ENCODE assay signal across 26 cellular contexts in the genomic region with DNA sequence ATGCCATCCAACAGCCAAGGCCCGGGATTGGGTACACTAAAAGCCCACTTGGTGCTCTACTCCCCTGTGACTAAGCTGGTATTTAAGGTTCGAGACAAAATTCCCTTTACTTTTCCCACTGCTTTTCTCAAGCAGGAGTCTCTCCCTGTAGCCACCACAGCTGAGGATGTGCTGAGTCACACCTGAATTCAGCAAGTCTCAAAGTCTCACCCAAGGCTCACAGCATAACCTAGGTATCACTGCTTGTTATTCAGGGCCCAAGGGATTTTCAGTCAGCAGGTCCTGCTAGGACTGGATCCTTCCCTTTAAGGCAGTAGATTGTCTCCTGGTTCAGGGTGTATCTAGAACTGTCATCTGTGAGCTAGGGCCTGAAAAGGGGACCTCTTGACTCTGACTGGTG. TPM values are rescaled to one million over a fixed set of nuclear protein-coding genes. Genes with fewer than 3 reads are reported as not detected.
DNase-seq lines count a peak whose midpoint lies in the region; ATAC-seq, FAIRE-seq and TF ChIP-seq lines count a peak whose summit lies in the region.
"Had no signal": no experiment of that assay in that cellular context is flagged by ENCODE, and none has a peak within 500 bp of the region (broad histone marks: within the 10 kb centered on the region; RNA-seq: fewer than 3 reads in every experiment).

No MANE protein-coding gene starts in this region.

- no peak overlapping the region for H3K9ac ChIP-seq in mesendoderm (ENCODE audit: low read length)
- H3K9ac ChIP-seq: BLaER1 had no signal

- no peak overlapping the region for H2BK15ac ChIP-seq in mesendoderm (replicated peaks; ENCODE audit: low read depth)

- TF ChIP-seq POLR2A in breast epithelium (IDR thresholded peaks at IDR 0.05) = no peak

- H3K4me2 ChIP-seq in PC-9 (0 out of 2 replicates have a peak overlapping the region, but pooled peaks have one; percentile 5), mesendoderm (ENCODE audit: low read length) (no peak overlapping the region)
- H3K4me2 ChIP-seq: BLaER1 had no signal

- peaks cover 0 to 3% of the 10 kb centered on the region in 2 donors for H3K27me3 ChIP-seq in breast epithelium
- no peaks in the 10 kb centered on the region for H3K27me3 ChIP-seq in PC-9 (ENCODE audit: insufficient read depth, low read depth)
- no peaks in the 10 kb centered on the region for H3K27me3 ChIP-seq in bronchial epithelial cell (ENCODE audit: control insufficient read depth, insufficient read depth, low read length)
- H3K27me3 ChIP-seq in mesendoderm (ENCODE audit: insufficient read depth, low read length, poor library complexity) = no peaks in the 10 kb centered on the region
- no peaks in the 10 kb centered on the region for H3K27me3 ChIP-seq in lower lobe of right lung (ENCODE audit: low read depth)
- H3K27me3 ChIP-seq: BLaER1 had no signal

- H3K56ac ChIP-seq in mesendoderm (ENCODE audit: low read length) = no peak overlapping the region

- no peak for ATAC-seq in lower lobe of right lung
- ATAC-seq: HCT116 had no signal

- no peak overlapping the region for H3K4me3 Mint-ChIP-seq in MCF 10A (ENCODE audit: unreplicated experiment)
- H3K4me3 Mint-ChIP-seq: CD14-positive monocyte; CD4-positive, alpha-beta memory T cell; HFFc6; IgD-negative memory B cell had no signal

- no peak overlapping the region for H3K23ac ChIP-seq in mesendoderm (ENCODE audit: low read length)

- H3K36me3 ChIP-seq in breast epithelium (no peaks in the 10 kb centered on the region), PC-9 (ENCODE audit: low read depth) (no peaks in the 10 kb centered on the region), bronchial epithelial cell (ENCODE audit: control insufficient read depth, insufficient read depth, low read length) (no peaks in the 10 kb centered on the region), mesendoderm (ENCODE audit: control insufficient read depth, insufficient read depth, low read length) (no peaks in the 10 kb centered on the region), lower lobe of right lung (no peaks in the 10 kb centered on the region)
- H3K36me3 ChIP-seq: BLaER1 had no signal

- H2BK120ac ChIP-seq in mesendoderm (ENCODE audit: low read depth, low read length) = no peak overlapping the region

- WGBS in mesendoderm (ENCODE audit: extremely low coverage, insufficient coverage, low lambda C conversion rate) = no CpG with 5 or more reads among the region's 2 CpGs

- BruUV-seq in MCF 10A (replicated peaks; lab: Mats Ljungman, UMichigan) (no TSS peak), PC-9 (replicated peaks; lab: Mats Ljungman, UMichigan) (no TSS peak)

- H3K9me2 ChIP-seq in PC-9 (ENCODE audit: insufficient read depth) = no peaks in the 10 kb centered on the region

- intact Hi-C loops in MCF 10A (cut with micrococcal nuclease) = no loop called here
- intact Hi-C loops in breast epithelium (cut with DNase I; ENCODE audit: low total_unique reads) = no loop called here
- intact Hi-C loops in PC-9 (cut with micrococcal nuclease; ENCODE audit: unreplicated experiment) = no loop called here
- intact Hi-C loops in lower lobe of right lung (cut with DNase I) = no loop called here

- POLR2A ChIA-PET in MCF 10A (lab: Yijun Ruan, JAX) (no interaction called here), PC-9 (lab: Charles Lee; ENCODE audit: unreplicated experiment) (no interaction called here)

- no peak overlapping the region for H3K4me3 ChIP-seq in breast epithelium
- H3K4me3 ChIP-seq in PC-9 = no peak overlapping the region
- H3K4me3 ChIP-seq in bronchial epithelial cell (ENCODE audit: low read depth, low read length) = no peak overlapping the region
- H3K4me3 ChIP-seq in mesendoderm (ENCODE audit: low read length) = no peak overlapping the region
- H3K4me3 ChIP-seq in lower lobe of right lung = no peak overlapping the region
- H3K4me3 ChIP-seq: BLaER1 had no signal

- H3K4me1 ChIP-seq in breast epithelium (no peaks in the 10 kb centered on the region), PC-9 (replicated peaks; ENCODE audit: insufficient read depth) (0 out of 2 replicates have a peak, but pooled peaks cover 9% of the 10 kb centered on the region), mesendoderm (ENCODE audit: control insufficient read depth, low read depth, low read length) (no peaks in the 10 kb centered on the region), lower lobe of right lung (no peaks in the 10 kb centered on the region)
- H3K4me1 ChIP-seq: BLaER1 had no signal

- no peaks in the 10 kb centered on the region for H3K36me3 Mint-ChIP-seq in MCF 10A (ENCODE audit: insufficient read depth, unreplicated experiment)
- H3K36me3 Mint-ChIP-seq: CD14-positive monocyte; CD4-positive, alpha-beta memory T cell; IgD-negative memory B cell had no signal

- no peaks in the 10 kb centered on the region for H3K9me3 ChIP-seq in breast epithelium
- H3K9me3 ChIP-seq in PC-9 (ENCODE audit: insufficient read depth, low read depth) = no peaks in the 10 kb centered on the region
- no peaks in the 10 kb centered on the region for H3K9me3 ChIP-seq in lower lobe of right lung

- H3K79me2 ChIP-seq in PC-9 (ENCODE audit: low read depth) = no peaks in the 10 kb centered on the region
- H3K79me2 ChIP-seq in mesendoderm (ENCODE audit: control insufficient read depth, insufficient read depth, low read length) = no peaks in the 10 kb centered on the region

- H3K18ac ChIP-seq in mesendoderm (ENCODE audit: low read length) = peak overlapping the region; percentile 9

- no peak overlapping the region for H3K4ac ChIP-seq in mesendoderm (ENCODE audit: low read depth, low read length)

- no peaks in the 10 kb centered on the region for H3K79me1 ChIP-seq in mesendoderm (ENCODE audit: low read length)

- no peak for TF ChIP-seq CTCF in MCF 10A (IDR thresholded peaks at IDR 0.05; ENCODE audit: unreplicated experiment)
- no peak for TF ChIP-seq CTCF in breast epithelium (IDR thresholded peaks at IDR 0.05)
- no peak for TF ChIP-seq CTCF in PC-9 (conservative IDR thresholded peaks at IDR 0.05)
- TF ChIP-seq CTCF in bronchial epithelial cell (IDR thresholded peaks at IDR 0.05; ENCODE audit: insufficient read depth, low read length, severe bottlenecking) = no peak
- no peak for TF ChIP-seq CTCF in lower lobe of right lung (IDR thresholded peaks at IDR 0.05)

- no peaks in the 10 kb centered on the region for H3K27me3 Mint-ChIP-seq in MCF 10A (ENCODE audit: insufficient read depth, unreplicated experiment)

- H4K20me1 ChIP-seq in PC-9 (ENCODE audit: insufficient read depth) = no peaks in the 10 kb centered on the region
- H4K20me1 ChIP-seq: BLaER1 had no signal

- H2BK5ac ChIP-seq in mesendoderm (ENCODE audit: low read length) = no peak overlapping the region

- no peaks in the 10 kb centered on the region for H3K4me1 Mint-ChIP-seq in MCF 10A (ENCODE audit: insufficient read depth, unreplicated experiment)
- H3K4me1 Mint-ChIP-seq: CD4-positive, alpha-beta memory T cell had no signal

- H4K8ac ChIP-seq in mesendoderm (ENCODE audit: low read depth, low read length) = no peak overlapping the region

- CTCF ChIA-PET in MCF 10A (lab: Yijun Ruan, JAX) (no interaction called here), PC-9 (lab: Charles Lee) (no interaction called here)

- no peak overlapping the region for H2AK5ac ChIP-seq in mesendoderm (ENCODE audit: low read length)

- H3K9me3 Mint-ChIP-seq in MCF 10A (ENCODE audit: unreplicated experiment) = peaks cover 25% of the 10 kb centered on the region
- H3K9me3 Mint-ChIP-seq: HFFc6 had no signal

- no peak overlapping the region for H3K27ac ChIP-seq in breast epithelium
- no peak overlapping the region for H3K27ac ChIP-seq in PC-9
- H3K27ac ChIP-seq in mesendoderm (ENCODE audit: low read depth, low read length) = no peak overlapping the region
- no peak overlapping the region for H3K27ac ChIP-seq in lower lobe of right lung
- H3K27ac ChIP-seq: BLaER1, HL-60 had no signal

- no peaks in the 10 kb centered on the region for H3F3A ChIP-seq in PC-9 (ENCODE audit: insufficient read depth, low read depth)

- peak overlapping the region; percentile 64 for H2AFZ ChIP-seq in PC-9

- peak; percentile 5 for DNase-seq in MCF 10A (ENCODE audit: unreplicated experiment)
- no peak for DNase-seq in breast epithelium (ENCODE audit: low spot score in 2 of 2)
- DNase-seq in PC-9 = no peak
- peak; percentile 18 for DNase-seq in bronchial epithelial cell (ENCODE audit: low read depth)
- peak; percentile 20 for DNase-seq in mesendoderm
- no peak for DNase-seq in Kasumi-1 (lab: John Stamatoyannopoulos, UW)
- DNase-seq in NCI-H2107 treated with DMSO at 0.1 percent for 48 hours (lab: John Stamatoyannopoulos, UW; ENCODE audit: unreplicated experiment) = no peak
- DNase-seq in lower lobe of right lung = no peak
- DNase-seq: 8988T; Calu3; CD4-positive, alpha-beta memory T cell; GDM1; GOT3; H7; HFFc6; KG1 had no signal

- no peak overlapping the region for H4K5ac ChIP-seq in mesendoderm (ENCODE audit: low read length)

- no peak overlapping the region for H3K27ac Mint-ChIP-seq in MCF 10A (ENCODE audit: low read depth, unreplicated experiment)
- H3K27ac Mint-ChIP-seq: CD14-positive monocyte; CD4-positive, alpha-beta memory T cell; HFFc6; IgD-negative memory B cell had no signal

- no peak for FAIRE-seq in bronchial epithelial cell (lab: Jason Lieb, UNC)
- FAIRE-seq: GM12892, GM18507, HTR-8/SVneo had no signal

RNA-seq across cellular contexts. Expression of a gene that starts 39.2 kb away (rescaled TPM):
- total RNA-seq in MCF 10A (2022) = not detected in 2 replicates
- total RNA-seq in breast epithelium = not detected
- total RNA-seq in PC-9 (2021) = not detected in 2 replicates
- total RNA-seq in bronchial epithelial cell = not detected in 2 replicates
- polyA plus RNA-seq in mesendoderm (2013, experiment 1 of 2) = not detected
- not detected for polyA plus RNA-seq in mesendoderm (2013, experiment 2 of 2)
- not detected for total RNA-seq in lower lobe of right lung
- total RNA-seq: A673; Calu3; CD4-positive, alpha-beta memory T cell; H7; HFFc6 had no signal
- polyA plus RNA-seq: AG04450; CD14-positive monocyte; CD4-positive, alpha-beta memory T cell; IgD-negative memory B cell had no signal

Comparison
In these comparisons a context has a peak if more than half of its experiments do, and no peak if none do; other contexts are left out.
1. DNase-seq: peak in MCF 10A (single experiment), bronchial epithelial cell (single experiment) and mesendoderm (single experiment); none in breast epithelium (0 of 2), PC-9 (0 of 2), Kasumi-1 (0 of 2), NCI-H2107 treated with DMSO at 0.1 percent for 48 hours (single experiment) and lower lobe of right lung (single experiment).